ENCODE assay signal across 16 cellular contexts in the genomic region with DNA sequence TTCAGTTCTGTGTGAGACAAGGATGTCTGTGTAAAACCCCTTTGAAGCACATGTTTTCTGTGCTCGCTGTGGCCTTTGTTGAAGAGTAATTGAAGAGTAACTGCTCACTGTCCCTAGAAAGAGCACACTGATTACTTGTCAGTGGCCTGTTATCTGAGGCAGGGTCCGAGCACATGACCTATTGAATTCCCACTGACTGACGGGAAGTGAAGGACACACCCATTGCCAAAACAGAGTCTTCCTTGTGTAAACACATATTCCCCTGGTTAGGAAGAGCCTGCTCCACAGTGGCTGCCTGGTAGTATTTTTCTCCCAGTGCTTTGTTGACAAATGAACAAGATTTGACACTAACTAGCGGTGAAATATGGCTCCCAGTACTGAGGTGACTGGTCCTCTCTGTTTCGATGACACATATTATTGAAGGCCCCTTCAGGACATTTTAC.
A peak's percentile ranks its signal among the peaks of the same experiment; 100 is the strongest.
DNase-seq lines count a peak whose midpoint lies in the region; ATAC-seq lines count a peak whose summit lies in the region.
"Had no signal": no experiment of that assay in that cellular context is flagged by ENCODE, and none has a peak within 500 bp of the region (broad histone marks: within the 10 kb centered on the region; RNA-seq: fewer than 3 reads in every experiment).

No MANE protein-coding gene starts in this region.

- no peaks in the 10 kb centered on the region for H3K9me3 Mint-ChIP-seq in stimulated activated memory B cell treated with anti-CD40 and anti-IgM and Interleukin-4, amounts not matched to agents 10 μg/mL and 1 μg/mL and 100 μg/mL, for 72 hours

- intact Hi-C loops in aorta (cut with DNase I), result no loop called here

- 75 to 78% methylated on average over 5 of the region's 5 CpGs for WGBS in aorta, 2 donors

- no peaks in the 10 kb centered on the region for H3K4me1 Mint-ChIP-seq in stimulated activated memory B cell treated with anti-CD40 and anti-IgM and Interleukin-4, amounts not matched to agents 10 μg/mL and 1 μg/mL and 100 μg/mL, for 72 hours

- H3K4me1 ChIP-seq in aorta (ENCODE audit: control insufficient read depth in 1 of 2, insufficient read depth in 2 of 2, low read length in 2 of 2), result no peaks in the 10 kb centered on the region
- H3K4me1 ChIP-seq: gastroesophageal sphincter, thyroid gland had no signal

- no peak overlapping the region for H3K27ac Mint-ChIP-seq in stimulated activated memory B cell treated with anti-CD40 and anti-IgM and Interleukin-4, amounts not matched to agents 10 μg/mL and 1 μg/mL and 100 μg/mL, for 72 hours

- no peaks in the 10 kb centered on the region for H3K9me3 ChIP-seq in aorta (ENCODE audit: control insufficient read depth, low read length)
- H3K9me3 ChIP-seq: gastroesophageal sphincter, thyroid gland had no signal

- DNase-seq in NCI-H146 (lab: John Stamatoyannopoulos, UW), result peak; percentile 9
- no peak for DNase-seq in NCI-H146 treated with DMSO at 0.1 percent for 48 hours (lab: John Stamatoyannopoulos, UW; ENCODE audit: unreplicated experiment)
- DNase-seq in NCI-H748 (lab: John Stamatoyannopoulos, UW; ENCODE audit: unreplicated experiment), result peak; percentile 95
- peak; percentile 76 for DNase-seq in islet precursor cell
- DNase-seq in stimulated activated naive CD4-positive, alpha-beta T cell (lab: John Stamatoyannopoulos, UW), result no peak
- DNase-seq in NCI-H82 (lab: John Stamatoyannopoulos, UW), result no peak
- DNase-seq in aorta, result no peak
- DNase-seq: activated effector memory CD4-positive, alpha-beta T cell treated with anti-CD3 and anti-CD28 coated beads, Interleukin-2, amount 50 U/mL, for 16 hours; C1 segment of cervical spinal cord; DND-41; NCI-H187 treated with DMSO at 0.1 percent for 48 hours; stimulated activated CD4-positive, alpha-beta T cell treated with anti-CD3 and anti-CD28 coated beads, Interleukin-4, amount 100 ng/mL, for 1 hour; thyroid gland had no signal

- no peak overlapping the region for H3K4me3 Mint-ChIP-seq in stimulated activated memory B cell treated with anti-CD40 and anti-IgM and Interleukin-4, amounts not matched to agents 10 μg/mL and 1 μg/mL and 100 μg/mL, for 72 hours

- H3K36me3 Mint-ChIP-seq in stimulated activated memory B cell treated with anti-CD40 and anti-IgM and Interleukin-4, amounts not matched to agents 10 μg/mL and 1 μg/mL and 100 μg/mL, for 72 hours, result no peaks in the 10 kb centered on the region

- H3K27ac ChIP-seq in aorta (ENCODE audit: low read depth in 1 of 2, low read length in 2 of 2), result no peak overlapping the region
- H3K27ac ChIP-seq: 22Rv1, gastroesophageal sphincter, thyroid gland had no signal

- no peaks in the 10 kb centered on the region for H3K27me3 Mint-ChIP-seq in stimulated activated memory B cell treated with anti-CD40 and anti-IgM and Interleukin-4, amounts not matched to agents 10 μg/mL and 1 μg/mL and 100 μg/mL, for 72 hours

- H3K27me3 ChIP-seq in aorta (ENCODE audit: control insufficient read depth in 1 of 2, insufficient read depth in 2 of 2, low read length in 1 of 2), result no peaks in the 10 kb centered on the region
- H3K27me3 ChIP-seq: gastroesophageal sphincter, thyroid gland had no signal

- ATAC-seq in stimulated activated memory B cell treated with anti-CD40 and anti-IgM and Interleukin-4, amounts not matched to agents 10 μg/mL and 1 μg/mL and 100 μg/mL, for 72 hours, result peak; percentile 8
- ATAC-seq in aorta (ENCODE audit: low FRiP score), result no peak
- ATAC-seq: gastroesophageal sphincter had no signal

- no peaks in the 10 kb centered on the region for H3K36me3 ChIP-seq in aorta (ENCODE audit: control insufficient read depth in 1 of 2, insufficient read depth in 2 of 2, low read length in 1 of 2)
- H3K36me3 ChIP-seq: gastroesophageal sphincter, thyroid gland had no signal

- no peak overlapping the region for H3K4me3 ChIP-seq in aorta (ENCODE audit: low read length in 2 of 2)
- H3K4me3 ChIP-seq: gastroesophageal sphincter, thyroid gland had no signal

Comparison
In these comparisons a context has a peak if more than half of its experiments do, and no peak if none do; other contexts are left out.
1. DNase-seq: peak in NCI-H146 (single experiment), NCI-H748 (single experiment) and islet precursor cell (single experiment); none in NCI-H146 treated with DMSO at 0.1 percent for 48 hours (single experiment), stimulated activated naive CD4-positive, alpha-beta T cell (0 of 6), NCI-H82 (single experiment) and aorta (0 of 2).